Comparison of ENCODE assay signal across 40 cellular contexts in genomic region chr2:116450990-116451389, GRCh38.
"Had no signal": no experiment of that assay in that cellular context is flagged by ENCODE, and none has a peak within 500 bp of the region (broad histone marks: within the 10 kb centered on the region; RNA-seq: fewer than 3 reads in every experiment).

No MANE protein-coding gene starts in this region.

- DNase-seq: activated B cell treated with CpG ODN at 0.5 μM for 24 hours; activated CD4-positive, alpha-beta memory T cell treated with anti-CD3 and anti-CD28 coated beads for 36 hours; activated CD4-positive, alpha-beta T cell treated with anti-CD3 and anti-CD28 coated beads for 4 hours; activated CD4-positive, alpha-beta T cell treated with anti-CD3 and anti-CD28 coated beads, Interleukin-2, amount 10 ng/mL, durations not matched to agents 24 days and 14 days; activated CD4-positive, alpha-beta T cell treated with anti-CD3 and anti-CD28 coated beads, Interleukin-2, amount 50 U/mL, for 1 hour; activated CD4-positive, alpha-beta T cell treated with anti-CD3 and anti-CD28 coated beads, Interleukin-2, amount 50 U/mL, for 4 hours; activated CD4-positive, CD25-positive, alpha-beta regulatory T cell treated with anti-CD3 and anti-CD28 coated beads, Interleukin-2, amount 50 U/mL, for 72 hours; activated CD8-positive, alpha-beta memory T cell treated with anti-CD3 and anti-CD28 coated beads for 24 hours; activated CD8-positive, alpha-beta memory T cell treated with anti-CD3 and anti-CD28 coated beads, Interleukin-2, amount 10 ng/mL, durations not matched to agents 7 days and 5 days; activated CD8-positive, alpha-beta memory T cell treated with anti-CD3 and anti-CD28 coated beads, Interleukin-2, amount 50 U/mL, for 48 hours; activated CD8-positive, alpha-beta T cell treated with anti-CD3 and anti-CD28 coated beads, Interleukin-2, amount 10 ng/mL, durations not matched to agents 7 days and 5 days; activated effector memory CD4-positive, alpha-beta T cell treated with anti-CD3 and anti-CD28 coated beads, Interleukin-2, amount 50 U/mL, for 16 hours; activated gamma-delta T cell treated with Interleukin-2 at 50 U/mL for 16 hours; activated naive CD4-positive, alpha-beta T cell; activated naive CD4-positive, alpha-beta T cell treated with anti-CD3 and anti-CD28 coated beads for 36 hours; activated naive CD4-positive, alpha-beta T cell treated with anti-CD3 and anti-CD28 coated beads, Interleukin-2, amount 50 U/mL, for 16 hours; activated naive CD8-positive, alpha-beta T cell treated with anti-CD3 and anti-CD28 coated beads for 36 hours; activated T-cell treated with anti-CD3 and anti-CD28 coated beads, Interleukin-2, amount 50 U/mL, for 24 hours; activated T-cell treated with anti-CD3 and anti-CD28 coated beads, Interleukin-2, amount 50 U/mL, for 48 hours; adrenal gland; amniotic stem cell; aorta; body of pancreas; brain microvascular endothelial cell; caudate nucleus; cerebellar nuclear complex; T-helper 1 cell; T-helper 2 cell; T-helper 9 cell had no signal

- FAIRE-seq: astrocyte, bronchial epithelial cell, TTC549 had no signal

- H3K4me1 ChIP-seq: adrenal gland, body of pancreas had no signal

- H3K36me3 ChIP-seq: adrenal gland, brain microvascular endothelial cell, cardiac muscle cell had no signal

- H3K27me3 Mint-ChIP-seq: activated B cell treated with CpG ODN at 0.5 μM for 24 hours; activated CD4-positive, alpha-beta memory T cell treated with anti-CD3 and anti-CD28 coated beads for 36 hours; activated CD4-positive, alpha-beta T cell treated with anti-CD3 and anti-CD28 coated beads, Interleukin-2, amount 10 ng/mL, durations not matched to agents 24 days and 14 days; activated CD8-positive, alpha-beta memory T cell treated with anti-CD3 and anti-CD28 coated beads, Interleukin-2, amount 10 ng/mL, durations not matched to agents 7 days and 5 days; activated naive CD8-positive, alpha-beta T cell treated with anti-CD3 and anti-CD28 coated beads for 36 hours; activated T-cell treated with anti-CD3 and anti-CD28 coated beads, Interleukin-2, amount 50 U/mL, for 24 hours; activated T-helper 17 cell treated with anti-CD3 and anti-CD28 coated beads, Interleukin-2, amount 50 U/mL, for 72 hours; central memory CD8-positive, alpha-beta T cell had no signal

- H3K4me3 Mint-ChIP-seq: activated B cell treated with CpG ODN at 0.5 μM for 24 hours; activated CD4-positive, alpha-beta memory T cell treated with anti-CD3 and anti-CD28 coated beads for 36 hours; activated CD4-positive, alpha-beta T cell treated with anti-CD3 and anti-CD28 coated beads, Interleukin-2, amount 10 ng/mL, durations not matched to agents 24 days and 14 days; activated CD8-positive, alpha-beta memory T cell treated with anti-CD3 and anti-CD28 coated beads, Interleukin-2, amount 10 ng/mL, durations not matched to agents 7 days and 5 days; activated CD8-positive, alpha-beta T cell treated with anti-CD3 and anti-CD28 coated beads, Interleukin-2, amount 10 ng/mL, durations not matched to agents 7 days and 5 days; activated naive CD4-positive, alpha-beta T cell treated with anti-CD3 and anti-CD28 coated beads for 36 hours; activated naive CD8-positive, alpha-beta T cell treated with anti-CD3 and anti-CD28 coated beads for 36 hours; activated T-cell treated with anti-CD3 and anti-CD28 coated beads, Interleukin-2, amount 50 U/mL, for 24 hours; activated T-helper 1 cell treated with anti-CD3 and anti-CD28 coated beads, Interleukin-12 subunit alpha, Interleukin-12 subunit beta, Interleukin-2, Interleukin-4 antibody, amounts not matched to agents 30 ng/mL and 10 ng/mL and 1 ng/mL, durations not matched to agents 14 hours and 24 hours and 36 hours; activated T-helper 17 cell treated with anti-CD3 and anti-CD28 coated beads, Interleukin-2, amount 50 U/mL, for 72 hours; central memory CD8-positive, alpha-beta T cell; T-helper 1 cell treated with Interleukin-12 subunit alpha and Interleukin-12 subunit beta and Interleukin-4 antibody, amounts not matched to agents 30 μg/mL and 1 μg/mL, for 36 hours; T-helper 2 cell treated with Interferon-gamma antibody and Interleukin-4, amounts not matched to agents 5 μg/mL and 100 μg/mL, for 36 hours had no signal

- H3K4me3 ChIP-seq: adrenal gland, body of pancreas, cardiac muscle cell had no signal

- ATAC-seq: activated CD8-positive, alpha-beta memory T cell treated with anti-CD3 and anti-CD28 coated beads, Interleukin-2, amount 10 ng/mL, durations not matched to agents 7 days and 5 days; activated CD8-positive, alpha-beta T cell treated with anti-CD3 and anti-CD28 coated beads, Interleukin-2, amount 10 ng/mL, durations not matched to agents 7 days and 5 days; activated naive CD4-positive, alpha-beta T cell treated with anti-CD3 and anti-CD28 coated beads, Interleukin-2, amount 50 U/mL, for 72 hours; activated T-helper 17 cell treated with anti-CD3 and anti-CD28 coated beads, Interleukin-2, amount 50 U/mL, for 72 hours; body of pancreas had no signal

- H3K9me3 ChIP-seq: adrenal gland, body of pancreas had no signal

- H3K36me3 Mint-ChIP-seq: activated CD4-positive, alpha-beta memory T cell treated with anti-CD3 and anti-CD28 coated beads for 36 hours; activated CD8-positive, alpha-beta memory T cell treated with anti-CD3 and anti-CD28 coated beads, Interleukin-2, amount 10 ng/mL, durations not matched to agents 7 days and 5 days; activated naive CD8-positive, alpha-beta T cell treated with anti-CD3 and anti-CD28 coated beads for 36 hours had no signal

- H3K27ac ChIP-seq: adrenal gland, body of pancreas, brain microvascular endothelial cell, cardiac muscle cell, VCaP had no signal

- H3K4me1 Mint-ChIP-seq: activated B cell treated with CpG ODN at 0.5 μM for 24 hours; activated CD4-positive, alpha-beta T cell treated with anti-CD3 and anti-CD28 coated beads, Interleukin-2, amount 10 ng/mL, durations not matched to agents 24 days and 14 days; activated CD8-positive, alpha-beta memory T cell treated with anti-CD3 and anti-CD28 coated beads, Interleukin-2, amount 10 ng/mL, durations not matched to agents 7 days and 5 days; activated naive CD8-positive, alpha-beta T cell treated with anti-CD3 and anti-CD28 coated beads for 36 hours; activated T-helper 17 cell treated with anti-CD3 and anti-CD28 coated beads, Interleukin-2, amount 50 U/mL, for 72 hours; central memory CD8-positive, alpha-beta T cell had no signal

- H3K27me3 ChIP-seq: adrenal gland, body of pancreas, brain microvascular endothelial cell, cardiac muscle cell had no signal

- H3K27ac Mint-ChIP-seq: activated B cell treated with CpG ODN at 0.5 μM for 24 hours; activated CD4-positive, alpha-beta memory T cell treated with anti-CD3 and anti-CD28 coated beads for 36 hours; activated CD4-positive, alpha-beta T cell treated with anti-CD3 and anti-CD28 coated beads, Interleukin-2, amount 10 ng/mL, durations not matched to agents 24 days and 14 days; activated CD8-positive, alpha-beta memory T cell treated with anti-CD3 and anti-CD28 coated beads, Interleukin-2, amount 10 ng/mL, durations not matched to agents 7 days and 5 days; activated CD8-positive, alpha-beta T cell treated with anti-CD3 and anti-CD28 coated beads, Interleukin-2, amount 10 ng/mL, durations not matched to agents 7 days and 5 days; activated naive CD4-positive, alpha-beta T cell treated with anti-CD3 and anti-CD28 coated beads for 36 hours; activated naive CD4-positive, alpha-beta T cell treated with anti-CD3 and anti-CD28 coated beads, Interleukin-2, amount 50 U/mL, for 72 hours; activated naive CD8-positive, alpha-beta T cell treated with anti-CD3 and anti-CD28 coated beads for 36 hours; activated T-cell treated with anti-CD3 and anti-CD28 coated beads, Interleukin-2, amount 50 U/mL, for 24 hours; activated T-helper 1 cell treated with anti-CD3 and anti-CD28 coated beads, Interleukin-12 subunit alpha, Interleukin-12 subunit beta, Interleukin-2, Interleukin-4 antibody, amounts not matched to agents 30 ng/mL and 10 ng/mL and 1 ng/mL, durations not matched to agents 14 hours and 24 hours and 36 hours; activated T-helper 17 cell treated with anti-CD3 and anti-CD28 coated beads, Interleukin-2, amount 50 U/mL, for 72 hours; T-helper 1 cell treated with Interleukin-12 subunit alpha and Interleukin-12 subunit beta and Interleukin-4 antibody, amounts not matched to agents 30 μg/mL and 1 μg/mL, for 36 hours; T-helper 2 cell treated with Interferon-gamma antibody and Interleukin-4, amounts not matched to agents 5 μg/mL and 100 μg/mL, for 36 hours had no signal
